In genomic region chr6:97081010-97081573, GRCh38 we compare ENCODE assay signal across 17 cellular contexts.
"Had no signal": no experiment of that assay in that cellular context is flagged by ENCODE, and none has a peak within 500 bp of the region (broad histone marks: within the 10 kb centered on the region; RNA-seq: fewer than 3 reads in every experiment).

No MANE protein-coding gene starts in this region.

- H3K4me1 Mint-ChIP-seq: stimulated activated memory B cell treated with anti-CD40 and anti-IgM and Interleukin-4, amounts not matched to agents 10 μg/mL and 1 μg/mL and 100 μg/mL, for 72 hours had no signal

- H3K27me3 Mint-ChIP-seq: naive thymus-derived CD4-positive, alpha-beta T cell; stimulated activated memory B cell treated with anti-CD40 and anti-IgM and Interleukin-4, amounts not matched to agents 10 μg/mL and 1 μg/mL and 100 μg/mL, for 72 hours; type B pancreatic cell had no signal

- H3K4me3 Mint-ChIP-seq: naive thymus-derived CD4-positive, alpha-beta T cell; nephron progenitor cell; stimulated activated memory B cell treated with anti-CD40 and anti-IgM and Interleukin-4, amounts not matched to agents 10 μg/mL and 1 μg/mL and 100 μg/mL, for 72 hours; type B pancreatic cell had no signal

- H3K9me3 Mint-ChIP-seq: naive thymus-derived CD4-positive, alpha-beta T cell; stimulated activated memory B cell treated with anti-CD40 and anti-IgM and Interleukin-4, amounts not matched to agents 10 μg/mL and 1 μg/mL and 100 μg/mL, for 72 hours had no signal

- ATAC-seq: foreskin keratinocyte; left cardiac atrium; naive thymus-derived CD4-positive, alpha-beta T cell; sciatic nerve; stimulated activated memory B cell treated with anti-CD40 and anti-IgM and Interleukin-4, amounts not matched to agents 10 μg/mL and 1 μg/mL and 100 μg/mL, for 72 hours had no signal

- H3K4me1 ChIP-seq: colonic mucosa, foreskin keratinocyte, spleen had no signal

- H3K36me3 ChIP-seq: colonic mucosa, neutrophil, spleen had no signal

- H3K9me3 ChIP-seq: colonic mucosa, neutrophil, spleen had no signal

- DNase-seq: colonic mucosa; dermis blood vessel endothelial cell; erythroblast; foreskin keratinocyte; kidney; left cardiac atrium; naive thymus-derived CD4-positive, alpha-beta T cell; nephron progenitor cell; posterior cingulate gyrus; spleen; stimulated activated CD4-positive, alpha-beta T cell treated with anti-CD3 and anti-CD28 coated beads, Interleukin-15, amount 100 ng/mL, for 24 hours; stimulated activated CD4-positive, alpha-beta T cell treated with anti-CD3 and anti-CD28 coated beads, Interleukin-1b, Interleukin-23, amount 100 ng/mL, for 48 hours; stimulated activated CD4-positive, alpha-beta T cell treated with anti-CD3 and anti-CD28 coated beads, Interleukin-4, amount 100 ng/mL, for 24 hours had no signal

- H3K4me3 ChIP-seq: colonic mucosa, spleen had no signal

- H3K36me3 Mint-ChIP-seq: stimulated activated memory B cell treated with anti-CD40 and anti-IgM and Interleukin-4, amounts not matched to agents 10 μg/mL and 1 μg/mL and 100 μg/mL, for 72 hours had no signal

- H3K27ac Mint-ChIP-seq: stimulated activated memory B cell treated with anti-CD40 and anti-IgM and Interleukin-4, amounts not matched to agents 10 μg/mL and 1 μg/mL and 100 μg/mL, for 72 hours; type B pancreatic cell had no signal

- H3K27me3 ChIP-seq: colonic mucosa, foreskin keratinocyte, neutrophil, spleen had no signal

- H3K27ac ChIP-seq: colonic mucosa, foreskin keratinocyte, neutrophil, spleen had no signal
